10 cellular contexts compared by ENCODE assay signal in genomic region chr3:48268936-48269551, GRCh38. TPM values are rescaled to one million over a fixed set of nuclear protein-coding genes. Genes with fewer than 3 reads are reported as not detected.
DNase-seq lines count a peak whose midpoint lies in the region; ATAC-seq and TF ChIP-seq lines count a peak whose summit lies in the region.
"Had no signal": no experiment of that assay in that cellular context is flagged by ENCODE, and none has a peak within 500 bp of the region (broad histone marks: within the 10 kb centered on the region; RNA-seq: fewer than 3 reads in every experiment).

No MANE protein-coding gene starts in this region.

- POLR2A ChIA-PET in HEK293 (lab: Yijun Ruan, JAX), result no interaction called here

- DNase-seq in activated T-cell treated with anti-CD3 and anti-CD28 coated beads, Interleukin-2, amount 50 U/mL, for 48 hours, result peak; percentile 79 to 84
- DNase-seq in hepatocyte (ENCODE audit: low spot score), result peak; percentile 41
- DNase-seq in stimulated activated CD4-positive, alpha-beta T cell treated with anti-CD3 and anti-CD28 coated beads, TNF-alpha, amount 100 ng/mL, for 24 hours (ENCODE audit: low read depth in 3 of 3), result peak; percentile 28 to 67 (median 40)
- DNase-seq in Karpas-422, result no peak
- DNase-seq in AG20443 (ENCODE audit: low spot score), result no peak
- DNase-seq in erythroblast (lab: John Stamatoyannopoulos, UW), result no peak

- no peaks in the 10 kb centered on the region for H3K4me1 ChIP-seq in HEK293 (ENCODE audit: control insufficient read depth, insufficient read depth, low read length)
- H3K4me1 ChIP-seq in hepatocyte (ENCODE audit: insufficient read depth), result peaks cover 7% of the 10 kb centered on the region
- H3K4me1 ChIP-seq in Karpas-422 (ENCODE audit: low read length), result peaks cover 10% of the 10 kb centered on the region

- no peak for TF ChIP-seq POLR2A in erythroblast (IDR thresholded peaks at IDR 0.05; ENCODE audit: low read length)

- peak overlapping the region; percentile 4 for H2AFZ ChIP-seq in hepatocyte
- H2AFZ ChIP-seq in Karpas-422 (ENCODE audit: low read length), result no peak overlapping the region

- WGBS in hepatocyte (ENCODE audit: low lambda C conversion rate, missing lambda C conversion rate), result 76% methylated on average over 23 of the region's 23 CpGs

- no peak overlapping the region for H3K9ac ChIP-seq in Karpas-422 (ENCODE audit: low read length)

- ATAC-seq in GM18502 (IDR thresholded peaks at IDR 0.05; ENCODE audit: poor library complexity, unreplicated experiment), result no peak

- H3K27ac ChIP-seq in HEK293 (ENCODE audit: extremely low read depth, low read depth, low read length) (no peak overlapping the region), hepatocyte (peak overlapping the region; percentile 97), Karpas-422 (ENCODE audit: low read length) (no peak overlapping the region)

- H3K9me3 ChIP-seq in HEK293 (ENCODE audit: control insufficient read depth, insufficient read depth, low read depth, low read length) (no peaks in the 10 kb centered on the region), hepatocyte (ENCODE audit: low read depth) (no peaks in the 10 kb centered on the region), Karpas-422 (ENCODE audit: low read length) (no peaks in the 10 kb centered on the region)

- H3K4me2 ChIP-seq in hepatocyte (peak overlapping the region; percentile 64), Karpas-422 (ENCODE audit: low read depth, low read length, poor library complexity, severe bottlenecking) (no peak overlapping the region)

- H3K79me2 ChIP-seq in hepatocyte (no peaks in the 10 kb centered on the region), Karpas-422 (ENCODE audit: low read length) (no peaks in the 10 kb centered on the region)

- CTCF ChIA-PET in HEK293 (lab: Yijun Ruan, JAX), result interaction anchor here (7.6 kb wide), 1 partner anchor 167 kb away, joined by 97 read pairs; no protein-coding TSS in a partner anchor

- no peak overlapping the region for H3K4me3 ChIP-seq in HEK293 (ENCODE audit: low read depth, low read length)
- H3K4me3 ChIP-seq in hepatocyte, result no peak overlapping the region
- H3K4me3 ChIP-seq in Karpas-422 (ENCODE audit: low read length), result no peak overlapping the region

- H3K36me3 ChIP-seq in HEK293 (ENCODE audit: control insufficient read depth in 2 of 2, insufficient read depth in 1 of 2, low read length in 2 of 2) (peaks cover 0 to 60% of the 10 kb centered on the region in 2 experiments; a peak in 2 of 3 replicates), hepatocyte (replicated peaks; ENCODE audit: insufficient read depth, low read depth) (no peaks in the 10 kb centered on the region), Karpas-422 (ENCODE audit: insufficient read depth, low read length) (peaks cover 43% of the 10 kb centered on the region)

- TF ChIP-seq CTCF in HEK293 (tag by site-specific recombination; IDR thresholded peaks at IDR 0.05) (no peak), hepatocyte (IDR thresholded peaks at IDR 0.05; ENCODE audit: poor library complexity) (no peak)

- H3K9me2 ChIP-seq in hepatocyte (replicated peaks; ENCODE audit: insufficient read depth), result no peaks in the 10 kb centered on the region
- H3K9me2 ChIP-seq in Karpas-422 (replicated peaks; ENCODE audit: insufficient read depth, low read length), result no peaks in the 10 kb centered on the region

- no peaks in the 10 kb centered on the region for H3K27me3 ChIP-seq in hepatocyte
- H3K27me3 ChIP-seq in Karpas-422 (ENCODE audit: low read length), result no peaks in the 10 kb centered on the region

- H4K20me1 ChIP-seq in hepatocyte (ENCODE audit: insufficient read depth, poor library complexity, severe bottlenecking) (no peaks in the 10 kb centered on the region), Karpas-422 (ENCODE audit: insufficient read depth, low read depth, low read length) (no peaks in the 10 kb centered on the region)

TF ChIP-seq in HEK293, 187 proteins besides CTCF, POLR2A, EP300 and RAD21:
- TF ChIP-seq ZFHX2 (tag by site-specific recombination; conservative IDR thresholded peaks at IDR 0.05) (peak; percentile 85), EGR2 (tag by site-specific recombination; IDR thresholded peaks at IDR 0.05; ENCODE audit: low read depth) (peak; percentile 81; the same call in 1 of the 2 replicates), MYNN (tag by site-specific recombination; IDR thresholded peaks at IDR 0.05; ENCODE audit: borderline replicate concordance) (no peak)

RNA-seq across cellular contexts. Expression of gene ZNF589, which starts 28.1 kb away (rescaled TPM):
- total RNA-seq in hepatocyte, result 3.5 and 6.3 TPM in 2 replicates
- 3.9 and 4.2 TPM in 2 replicates for polyA plus RNA-seq in hepatocyte
- total RNA-seq in Karpas-422 (2014; rRNA removed; shearing (Covaris generic); ENCODE audit: low replicate concordance), result 64.5 and 65.2 TPM in 2 replicates

RNA-seq across cellular contexts. Expression of gene NME6, which starts 32.1 kb away (rescaled TPM):
- total RNA-seq in hepatocyte, result 31.5 and 47.3 TPM in 2 replicates
- polyA plus RNA-seq in hepatocyte, result 38.7 and 42.0 TPM in 2 replicates
- 18.5 and 20.4 TPM in 2 replicates for total RNA-seq in Karpas-422 (2014; rRNA removed; shearing (Covaris generic); ENCODE audit: low replicate concordance)

RNA-seq across cellular contexts. Expression of gene CAMP, which starts 45.7 kb away (rescaled TPM):
- not detected in 2 replicates for total RNA-seq in hepatocyte
- polyA plus RNA-seq in hepatocyte, result 0.36 TPM in 1 of 2 replicates, not detected in the other
- 100 and 141 TPM in 2 replicates for total RNA-seq in Karpas-422 (2014; rRNA removed; shearing (Covaris generic); ENCODE audit: low replicate concordance)
- total RNA-seq: glomerular endothelial cell, pulmonary artery endothelial cell had no signal

Comparison
In these comparisons a context has a peak if more than half of its experiments do, and no peak if none do; other contexts are left out.
1. DNase-seq: peak in activated T-cell treated with anti-CD3 and anti-CD28 coated beads, Interleukin-2, amount 50 U/mL, for 48 hours (2 of 2), hepatocyte (single experiment) and stimulated activated CD4-positive, alpha-beta T cell treated with anti-CD3 and anti-CD28 coated beads, TNF-alpha, amount 100 ng/mL, for 24 hours (3 of 3); none in Karpas-422 (single experiment), AG20443 (single experiment) and erythroblast (0 of 2).
2. RNA of gene CAMP, which starts 45.7 kb away (total RNA-seq): 100 to 141 TPM in Karpas-422; not detected in hepatocyte; every median in the first group is over 100 times any median in the second.